Comparison of ENCODE assay signal across 11 cellular contexts in the genomic region with DNA sequence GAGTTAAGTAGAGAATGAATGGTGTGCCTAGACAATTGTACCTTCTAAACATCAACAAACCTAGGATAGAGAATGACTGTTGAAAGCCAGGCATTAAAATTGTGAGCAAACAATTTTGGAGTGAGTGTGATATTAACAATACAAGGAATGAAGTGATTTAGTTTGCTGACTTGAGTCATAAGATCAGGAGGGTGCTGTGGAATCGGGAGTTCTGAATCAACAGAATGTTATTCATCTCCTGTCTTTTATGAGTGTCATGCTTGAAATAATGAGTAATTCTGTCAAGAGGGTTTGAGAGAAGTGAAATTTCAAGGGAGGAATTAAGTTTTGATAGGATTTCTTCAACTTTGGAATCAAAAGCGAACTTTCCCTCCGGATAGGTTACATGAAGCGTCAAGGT.
A peak's percentile ranks its signal among the peaks of the same experiment; 100 is the strongest.
DNase-seq lines count a peak whose midpoint lies in the region; ATAC-seq, FAIRE-seq and TF ChIP-seq lines count a peak whose summit lies in the region.
"Had no signal": no experiment of that assay in that cellular context is flagged by ENCODE, and none has a peak within 500 bp of the region (broad histone marks: within the 10 kb centered on the region; RNA-seq: fewer than 3 reads in every experiment).

No MANE protein-coding gene starts in this region.

- no peaks in the 10 kb centered on the region for H3K36me3 ChIP-seq in bronchial epithelial cell (ENCODE audit: control insufficient read depth, insufficient read depth, low read length)

- ATAC-seq in HG03039 (IDR thresholded peaks at IDR 0.05; ENCODE audit: unreplicated experiment) (no peak), HG03469 (IDR thresholded peaks at IDR 0.05; ENCODE audit: unreplicated experiment) (no peak)
- ATAC-seq: body of pancreas had no signal

- no peaks in the 10 kb centered on the region for H3K27me3 ChIP-seq in bronchial epithelial cell (ENCODE audit: control insufficient read depth, insufficient read depth, low read length)
- H3K27me3 ChIP-seq: body of pancreas had no signal

- TF ChIP-seq CTCF in AG09309 (IDR thresholded peaks at IDR 0.05; ENCODE audit: control insufficient read depth, insufficient read depth, low read depth, low read length, missing control alignments) (no peak), bronchial epithelial cell (IDR thresholded peaks at IDR 0.05; ENCODE audit: insufficient read depth, low read length, severe bottlenecking) (no peak)

- DNase-seq in AG09309 (ENCODE audit: low read depth) (peak; percentile 62), LHCN-M2 (ENCODE audit: low read depth) (peak; percentile 86), bronchial epithelial cell (ENCODE audit: low read depth) (peak; percentile 96), kidney glomerular epithelial cell (lab: John Stamatoyannopoulos, UW) (peak; percentile 75), NCI-H1105 treated with DMSO at 0.1 percent for 48 hours (lab: John Stamatoyannopoulos, UW) (no peak)
- DNase-seq in effector CD8-positive, alpha-beta T cell (lab: John Stamatoyannopoulos, UW): no peak
- DNase-seq: activated CD4-positive, alpha-beta T cell treated with anti-CD3 and anti-CD28 coated beads, Interleukin-2, amount 10 ng/mL, durations not matched to agents 7 days and 5 days; body of pancreas; Karpas-422 had no signal

- no peak for FAIRE-seq in bronchial epithelial cell (lab: Jason Lieb, UNC)

- no peak overlapping the region for H3K4me3 ChIP-seq in AG09309 (ENCODE audit: control insufficient read depth, low read depth, low read length)
- H3K4me3 ChIP-seq in bronchial epithelial cell (ENCODE audit: low read depth, low read length): no peak overlapping the region
- H3K4me3 ChIP-seq: body of pancreas had no signal

Comparison
In these comparisons a context has a peak if more than half of its experiments do, and no peak if none do; other contexts are left out.
1. DNase-seq: peak in AG09309 (single experiment), LHCN-M2 (single experiment), bronchial epithelial cell (single experiment) and kidney glomerular epithelial cell (single experiment); none in effector CD8-positive, alpha-beta T cell (single experiment) and NCI-H1105 treated with DMSO at 0.1 percent for 48 hours (single experiment).